15 cellular contexts compared by ENCODE assay signal in the genomic region with DNA sequence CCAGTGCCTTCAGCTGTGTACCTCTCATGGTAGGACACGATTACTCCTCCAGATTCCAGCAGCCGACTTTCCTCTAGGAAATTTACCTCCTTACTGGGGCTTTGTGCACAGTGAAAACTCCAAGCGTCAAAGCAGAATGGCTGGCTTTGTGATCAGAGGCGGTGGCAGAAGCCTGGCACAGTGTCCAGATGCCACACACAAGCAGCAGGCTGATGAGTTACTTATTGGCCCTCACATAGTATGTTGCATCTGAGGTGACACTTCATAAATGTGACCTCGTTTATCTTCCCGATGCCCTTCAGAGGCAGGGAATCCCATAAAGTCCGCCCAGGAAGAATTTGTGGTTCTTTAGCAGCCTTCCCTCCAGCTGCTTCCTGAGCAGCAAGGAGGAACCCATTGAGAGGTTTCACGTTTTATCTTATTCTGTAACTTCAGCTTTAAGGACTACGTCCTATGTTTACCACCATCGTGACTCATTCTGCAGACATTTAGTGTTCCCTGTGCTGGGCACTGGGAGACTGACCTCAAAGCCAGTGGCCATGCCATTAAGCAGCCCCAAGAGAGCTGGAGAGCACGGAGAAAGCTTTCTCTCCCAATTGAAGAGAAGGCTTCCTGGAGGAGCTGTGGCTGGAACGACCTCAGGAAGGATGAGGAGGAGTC.
DNase-seq lines count a peak whose midpoint lies in the region; ATAC-seq and TF ChIP-seq lines count a peak whose summit lies in the region.
"Had no signal": no experiment of that assay in that cellular context is flagged by ENCODE, and none has a peak within 500 bp of the region (broad histone marks: within the 10 kb centered on the region; RNA-seq: fewer than 3 reads in every experiment).

No MANE protein-coding gene starts in this region.

- peak overlapping the region; percentile 45 for H3K18ac ChIP-seq in neuronal stem cell (ENCODE audit: low read length)

- H3K9me2 ChIP-seq in GM23338 (ENCODE audit: insufficient read depth): no peaks in the 10 kb centered on the region

- H3K27ac ChIP-seq in neuronal stem cell (replicated peaks; ENCODE audit: low read length) (no peak overlapping the region), GM23338 (ENCODE audit: low read depth) (no peak overlapping the region), dorsolateral prefrontal cortex (no peak overlapping the region)
- H3K27ac ChIP-seq: cardiac muscle cell, HL-60, SK-N-MC, tibial artery had no signal

- H3K79me2 ChIP-seq in GM23338 (replicated peaks; ENCODE audit: insufficient read depth): no peaks in the 10 kb centered on the region

- H3K27me3 Mint-ChIP-seq in GM23338 (ENCODE audit: insufficient read depth, low read depth, poor library complexity): peaks cover 2% of the 10 kb centered on the region

- H3K4me3 Mint-ChIP-seq in GM23338: no peak overlapping the region

- H3K4me2 ChIP-seq in neuronal stem cell (ENCODE audit: insufficient read depth, low read length, poor library complexity, severe bottlenecking) (no peak overlapping the region), GM23338 (no peak overlapping the region)

- H2AFZ ChIP-seq in neuronal stem cell (ENCODE audit: low read length) (no peak overlapping the region), GM23338 (no peak overlapping the region)

- no peak overlapping the region for H3K4me3 ChIP-seq in cardiac fibroblast (replicated peaks in 1 of 2; ENCODE audit: low read depth in 2 of 2, low read length in 2 of 2)
- no peak overlapping the region for H3K4me3 ChIP-seq in neuronal stem cell (ENCODE audit: low read length in 2 of 2)
- no peak overlapping the region for H3K4me3 ChIP-seq in GM23338
- H3K4me3 ChIP-seq in dorsolateral prefrontal cortex: no peak overlapping the region
- H3K4me3 ChIP-seq: cardiac muscle cell, SK-N-MC, tibial artery had no signal

- peaks cover 16% of the 10 kb centered on the region for H3K4me1 Mint-ChIP-seq in GM23338

- intact Hi-C loops in dorsolateral prefrontal cortex (cut with DNase I): no loop called here

- no peaks in the 10 kb centered on the region for H4K20me1 ChIP-seq in GM23338 (replicated peaks; ENCODE audit: insufficient read depth)

- H3K4ac ChIP-seq in neuronal stem cell (ENCODE audit: low read length): no peak overlapping the region

- no peak overlapping the region for H2BK12ac ChIP-seq in neuronal stem cell (ENCODE audit: low read length)

- H3K9me3 ChIP-seq in neuronal stem cell (replicated peaks in 1 of 2; ENCODE audit: control insufficient read depth in 2 of 2, insufficient read depth in 1 of 2, low read depth in 1 of 2, low read length in 2 of 2): no peaks in the 10 kb centered on the region
- H3K9me3 ChIP-seq: tibial artery had no signal

- TF ChIP-seq CTCF in cardiac fibroblast (IDR thresholded peaks at IDR 0.05; ENCODE audit: low read depth, low read length) (no peak), GM23338 (conservative IDR thresholded peaks at IDR 0.05; ENCODE audit: low read depth in 2 of 2) (no peak), dorsolateral prefrontal cortex (IDR thresholded peaks at IDR 0.05 in 54 of 56, conservative IDR thresholded peaks at IDR 0.05 in 2 of 56; ENCODE audit: low read depth in 1 of 56, partially characterized antibody in 56 of 56) (no peak)

- H2BK15ac ChIP-seq in neuronal stem cell (ENCODE audit: low read length): no peak overlapping the region

- ATAC-seq in GM23338 (no peak), HG02798 (IDR thresholded peaks at IDR 0.05; ENCODE audit: poor library complexity, unreplicated experiment) (no peak)

- H3K4me1 ChIP-seq in neuronal stem cell (ENCODE audit: control insufficient read depth in 2 of 2, insufficient read depth in 1 of 2, low read depth in 1 of 2, low read length in 2 of 2): peaks cover 7 to 8% of the 10 kb centered on the region in 2 donors
- H3K4me1 ChIP-seq in GM23338 (ENCODE audit: insufficient read depth): peaks cover 8% of the 10 kb centered on the region

- no peaks in the 10 kb centered on the region for H3F3A ChIP-seq in GM23338 (replicated peaks; ENCODE audit: low read depth)

- no peak overlapping the region for H3K23ac ChIP-seq in neuronal stem cell (ENCODE audit: low read depth, low read length, poor library complexity)

- no CpG with 5 or more reads among the region's 12 CpGs for WGBS in neuronal stem cell (ENCODE audit: extremely low coverage in 2 of 2, insufficient read length in 2 of 2, insufficient replicate concordance in 1 of 2), 2 donors

- no peaks in the 10 kb centered on the region for H3K9me3 Mint-ChIP-seq in GM23338

- no peak overlapping the region for H2BK5ac ChIP-seq in neuronal stem cell (ENCODE audit: low read length)

- H3K27ac Mint-ChIP-seq in GM23338: no peak overlapping the region

- H3K36me3 ChIP-seq in neuronal stem cell (replicated peaks in 1 of 2; ENCODE audit: control insufficient read depth in 2 of 2, insufficient read depth in 2 of 2, low read length in 2 of 2) (no peaks in the 10 kb centered on the region), GM23338 (ENCODE audit: insufficient read depth) (no peaks in the 10 kb centered on the region)
- H3K36me3 ChIP-seq: cardiac muscle cell, tibial artery had no signal

- H3K14ac ChIP-seq in neuronal stem cell (ENCODE audit: low read length): no peak overlapping the region

- H3K79me1 ChIP-seq in neuronal stem cell (ENCODE audit: low read depth, low read length): no peaks in the 10 kb centered on the region

- no peak overlapping the region for H2BK120ac ChIP-seq in neuronal stem cell (ENCODE audit: low read depth, low read length)

- H2AK5ac ChIP-seq in neuronal stem cell (ENCODE audit: low read depth, low read length): no peak overlapping the region

- no peak overlapping the region for H3K9ac ChIP-seq in neuronal stem cell (ENCODE audit: low read depth, low read length, poor library complexity)

- H3K36me3 Mint-ChIP-seq in GM23338 (ENCODE audit: low read depth): no peaks in the 10 kb centered on the region

- peak; percentile 27 for DNase-seq in DMS53 treated with DMSO at 0.1 percent for 48 hours (lab: John Stamatoyannopoulos, UW; ENCODE audit: unreplicated experiment)
- DNase-seq in MV-4-11 (lab: John Stamatoyannopoulos, UW): peak; percentile 51
- peak; percentile 54 to 59 for DNase-seq in cardiac fibroblast (ENCODE audit: low read depth in 2 of 2)
- no peak for DNase-seq in neuronal stem cell (ENCODE audit: low spot score)
- no peak for DNase-seq in NCI-H1436 (lab: John Stamatoyannopoulos, UW)
- DNase-seq in GM23338 (ENCODE audit: low spot score): no peak
- DNase-seq in dorsolateral prefrontal cortex: no peak
- DNase-seq: hippocampal formation; NCI-H2029 treated with DMSO at 0.1 percent for 48 hours; stimulated activated CD4-positive, alpha-beta T cell treated with anti-CD3 and anti-CD28 coated beads, Interleukin-4, amount 100 ng/mL, for 24 hours; tibial artery had no signal

- H3K27me3 ChIP-seq in neuronal stem cell (ENCODE audit: control insufficient read depth in 3 of 3, insufficient read depth in 3 of 3, low read depth in 1 of 3, low read length in 3 of 3): no peaks in the 10 kb centered on the region
- no peaks in the 10 kb centered on the region for H3K27me3 ChIP-seq in GM23338 (ENCODE audit: insufficient read depth)
- no peaks in the 10 kb centered on the region for H3K27me3 ChIP-seq in dorsolateral prefrontal cortex
- H3K27me3 ChIP-seq: cardiac muscle cell, tibial artery had no signal

- H4K8ac ChIP-seq in neuronal stem cell (ENCODE audit: low read depth, low read length): no peak overlapping the region

- H4K91ac ChIP-seq in neuronal stem cell (ENCODE audit: low read depth, low read length, poor library complexity): no peak overlapping the region

TF ChIP-seq in GM23338, 12 proteins besides CTCF, POLR2A, EP300 and RAD21:
- TF ChIP-seq STAT1 (IDR thresholded peaks at IDR 0.05; ENCODE audit: unreplicated experiment) (no peak), EZH2 (IDR thresholded peaks at IDR 0.05; ENCODE audit: low read depth, unreplicated experiment) (no peak), ZNF114 (CRISPR knock-in tag; IDR thresholded peaks at IDR 0.05) (no peak)
- TF ChIP-seq, protein P1, sequence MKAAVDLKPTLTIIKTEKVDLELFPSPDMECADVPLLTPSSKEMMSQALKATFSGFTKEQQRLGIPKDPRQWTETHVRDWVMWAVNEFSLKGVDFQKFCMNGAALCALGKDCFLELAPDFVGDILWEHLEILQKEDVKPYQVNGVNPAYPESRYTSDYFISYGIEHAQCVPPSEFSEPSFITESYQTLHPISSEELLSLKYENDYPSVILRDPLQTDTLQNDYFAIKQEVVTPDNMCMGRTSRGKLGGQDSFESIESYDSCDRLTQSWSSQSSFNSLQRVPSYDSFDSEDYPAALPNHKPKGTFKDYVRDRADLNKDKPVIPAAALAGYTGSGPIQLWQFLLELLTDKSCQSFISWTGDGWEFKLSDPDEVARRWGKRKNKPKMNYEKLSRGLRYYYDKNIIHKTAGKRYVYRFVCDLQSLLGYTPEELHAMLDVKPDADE (IDR thresholded peaks at IDR 0.05): no peak

Comparison
In these comparisons a context has a peak if more than half of its experiments do, and no peak if none do; other contexts are left out.
1. DNase-seq: peak in DMS53 treated with DMSO at 0.1 percent for 48 hours (single experiment), MV-4-11 (single experiment) and cardiac fibroblast (2 of 2); none in neuronal stem cell (single experiment), NCI-H1436 (single experiment), GM23338 (single experiment) and dorsolateral prefrontal cortex (0 of 10).